11 cellular contexts compared by ENCODE assay signal in genomic region chr1:108719654-108720435, GRCh38. TPM values are rescaled to one million over a fixed set of nuclear protein-coding genes. Genes with fewer than 3 reads are reported as not detected.
DNase-seq lines count a peak whose midpoint lies in the region; ATAC-seq and TF ChIP-seq lines count a peak whose summit lies in the region.
"Had no signal": no experiment of that assay in that cellular context is flagged by ENCODE, and none has a peak within 500 bp of the region (broad histone marks: within the 10 kb centered on the region; RNA-seq: fewer than 3 reads in every experiment).

No MANE protein-coding gene starts in this region.

- H3K4me3 Mint-ChIP-seq in GM23338: no peak overlapping the region
- no peak overlapping the region for H3K4me3 Mint-ChIP-seq in activated CD8-positive, alpha-beta memory T cell treated with anti-CD3 and anti-CD28 coated beads, Interleukin-2, amount 10 ng/mL, durations not matched to agents 7 days and 5 days
- H3K4me3 Mint-ChIP-seq: neural crest cell had no signal

- H3K4me1 ChIP-seq in GM23338 (ENCODE audit: insufficient read depth) (peaks cover 13% of the 10 kb centered on the region), Panc1 (ENCODE audit: control insufficient read depth, insufficient read depth, low read length) (no peaks in the 10 kb centered on the region)

- intact Hi-C loops in Panc1 (cut with micrococcal nuclease; ENCODE audit: unreplicated experiment): no loop called here

- H3K9me3 Mint-ChIP-seq in GM23338: no peaks in the 10 kb centered on the region
- H3K9me3 Mint-ChIP-seq in activated CD8-positive, alpha-beta memory T cell treated with anti-CD3 and anti-CD28 coated beads, Interleukin-2, amount 10 ng/mL, durations not matched to agents 7 days and 5 days (ENCODE audit: low read depth): no peaks in the 10 kb centered on the region
- H3K9me3 Mint-ChIP-seq: neural crest cell had no signal

- no peaks in the 10 kb centered on the region for H4K20me1 ChIP-seq in GM23338 (replicated peaks; ENCODE audit: insufficient read depth)

- peak overlapping the region; percentile 93; the same call in 1 of the 2 replicates for H2AFZ ChIP-seq in GM23338

- no TSS peak for BruUV-seq in Panc1 (replicated peaks; lab: Mats Ljungman, UMichigan)

- H3F3A ChIP-seq in GM23338 (replicated peaks; ENCODE audit: low read depth): no peaks in the 10 kb centered on the region

- H3K4me2 ChIP-seq in GM23338: 0 out of 2 replicates have a peak overlapping the region, but pooled peaks have one; percentile 14

- ATAC-seq in GM23338 (no peak), Panc1 (peak; percentile 90)
- no peak for ATAC-seq in activated CD8-positive, alpha-beta memory T cell treated with anti-CD3 and anti-CD28 coated beads, Interleukin-2, amount 10 ng/mL, durations not matched to agents 7 days and 5 days

- peaks cover 34% of the 10 kb centered on the region for H3K4me1 Mint-ChIP-seq in GM23338
- H3K4me1 Mint-ChIP-seq in activated CD8-positive, alpha-beta memory T cell treated with anti-CD3 and anti-CD28 coated beads, Interleukin-2, amount 10 ng/mL, durations not matched to agents 7 days and 5 days: peaks cover 4% of the 10 kb centered on the region

- peaks cover 3% of the 10 kb centered on the region for H3K27me3 Mint-ChIP-seq in GM23338 (ENCODE audit: insufficient read depth, low read depth, poor library complexity)
- peaks cover 10% of the 10 kb centered on the region for H3K27me3 Mint-ChIP-seq in activated CD8-positive, alpha-beta memory T cell treated with anti-CD3 and anti-CD28 coated beads, Interleukin-2, amount 10 ng/mL, durations not matched to agents 7 days and 5 days

- H3K27me3 ChIP-seq in GM23338 (ENCODE audit: insufficient read depth) (no peaks in the 10 kb centered on the region), Panc1 (ENCODE audit: control insufficient read depth, insufficient read depth, low read length) (no peaks in the 10 kb centered on the region)

- in situ Hi-C loops in Panc1 (cut with HindIII; ENCODE audit: low pct_unique_long_range_greater_than_20kb, low sequenced_read_pairs): no loop called here

- H3K9me3 ChIP-seq in Panc1 (ENCODE audit: control insufficient read depth, insufficient read depth, low read depth, low read length): no peaks in the 10 kb centered on the region

- H3K36me3 ChIP-seq in GM23338 (ENCODE audit: insufficient read depth) (no peaks in the 10 kb centered on the region), Panc1 (ENCODE audit: control insufficient read depth, insufficient read depth, low read length) (no peaks in the 10 kb centered on the region)

- no peak for TF ChIP-seq CTCF in GM23338 (conservative IDR thresholded peaks at IDR 0.05; ENCODE audit: low read depth in 2 of 2)
- no peak for TF ChIP-seq CTCF in Panc1 (IDR thresholded peaks at IDR 0.05)
- TF ChIP-seq CTCF in epithelial cell of esophagus (IDR thresholded peaks at IDR 0.05; ENCODE audit: insufficient read depth, low read depth, low read length, missing control alignments): no peak
- TF ChIP-seq CTCF in retinal pigment epithelial cell (conservative IDR thresholded peaks at IDR 0.05; ENCODE audit: low read depth, low read length): no peak

- no peak overlapping the region; the same call in 1 of the 2 replicates for H3K27ac Mint-ChIP-seq in GM23338
- no peak overlapping the region for H3K27ac Mint-ChIP-seq in activated CD8-positive, alpha-beta memory T cell treated with anti-CD3 and anti-CD28 coated beads, Interleukin-2, amount 10 ng/mL, durations not matched to agents 7 days and 5 days

- H3K79me2 ChIP-seq in GM23338 (replicated peaks; ENCODE audit: insufficient read depth): no peaks in the 10 kb centered on the region

- POLR2A ChIA-PET in Panc1 (lab: Charles Lee): interaction anchor here (0.9 kb wide), 1 partner anchor 28 kb away, joined by 3 read pairs; the partner anchor contains the start of gene PRPF38B

- peaks cover 13% of the 10 kb centered on the region for H3K9me2 ChIP-seq in GM23338 (ENCODE audit: insufficient read depth)

- DNase-seq in GM23338 (ENCODE audit: low spot score) (no peak), Panc1 (ENCODE audit: low read depth, low spot score) (peak; percentile 62), epithelial cell of esophagus (ENCODE audit: low read depth) (peak; percentile 90), retinal pigment epithelial cell (ENCODE audit: low read depth) (peak; percentile 12), NCI-H1105 treated with DMSO at 0.1 percent for 48 hours (lab: John Stamatoyannopoulos, UW) (no peak)
- no peak for DNase-seq in activated CD8-positive, alpha-beta memory T cell treated with anti-CD3 and anti-CD28 coated beads, Interleukin-2, amount 10 ng/mL, durations not matched to agents 7 days and 5 days
- no peak for DNase-seq in activated CD4-positive, alpha-beta T cell treated with anti-CD3 and anti-CD28 coated beads for 4 hours
- DNase-seq: activated CD4-positive, alpha-beta T cell treated with anti-CD3 and anti-CD28 coated beads, Interleukin-2, amount 50 U/mL, for 4 hours; effector CD8-positive, alpha-beta T cell; NCI-H446 had no signal

- CTCF ChIA-PET in Panc1 (lab: Charles Lee): interaction anchor here (0.7 kb wide), 1 partner anchor 214 kb away, joined by 3 read pairs; no protein-coding TSS in a partner anchor
- CTCF ChIA-PET in activated CD8-positive, alpha-beta memory T cell treated with anti-CD3 and anti-CD28 coated beads, Interleukin-2, amount 10 ng/mL, durations not matched to agents 7 days and 5 days (lab: Charles Lee): no interaction called here

- no peaks in the 10 kb centered on the region for H3K36me3 Mint-ChIP-seq in GM23338 (ENCODE audit: low read depth)
- H3K36me3 Mint-ChIP-seq in activated CD8-positive, alpha-beta memory T cell treated with anti-CD3 and anti-CD28 coated beads, Interleukin-2, amount 10 ng/mL, durations not matched to agents 7 days and 5 days: no peaks in the 10 kb centered on the region

- H3K27ac ChIP-seq in GM23338 (ENCODE audit: low read depth) (no peak overlapping the region), Panc1 (ENCODE audit: low read length) (no peak overlapping the region)

- H3K4me3 ChIP-seq in GM23338: no peak overlapping the region
- no peak overlapping the region for H3K4me3 ChIP-seq in Panc1 (ENCODE audit: low read depth in 2 of 2, low read length in 2 of 2)
- H3K4me3 ChIP-seq in epithelial cell of esophagus (ENCODE audit: low read length): no peak overlapping the region
- no peak overlapping the region for H3K4me3 ChIP-seq in retinal pigment epithelial cell (ENCODE audit: low read length)

TF ChIP-seq in GM23338, 12 proteins besides CTCF, POLR2A, EP300 and RAD21 (continues in another document):
- no peak for TF ChIP-seq ETS1 (IDR thresholded peaks at IDR 0.05)
- TF ChIP-seq ZNF331 (CRISPR knock-in tag; IDR thresholded peaks at IDR 0.05; ENCODE audit: low read depth): no peak
- no peak for TF ChIP-seq POLR2AphosphoS5 (IDR thresholded peaks at IDR 0.05; ENCODE audit: low read depth)
- TF ChIP-seq JUNB (IDR thresholded peaks at IDR 0.05; ENCODE audit: unreplicated experiment): no peak
- TF ChIP-seq EZH2 (IDR thresholded peaks at IDR 0.05; ENCODE audit: low read depth, unreplicated experiment): no peak

RNA-seq across cellular contexts. Expression of gene FNDC7, which starts 7.1 kb away (rescaled TPM):
- 0.28 TPM in 1 of 2 replicates, not detected in the other for total RNA-seq in GM23338 (2014; rRNA removed; shearing (Covaris generic))
- polyA plus RNA-seq in GM23338 (2016; fragmentation: Nextera tagmentation; extraction: Ambion mirVana): 0.06 TPM in 1 of 2 replicates, not detected in the other
- total RNA-seq in Panc1 (2021; ENCODE audit: unreplicated experiment): 0.05 TPM
- polyA plus RNA-seq in Panc1 (2012; ENCODE audit: insufficient read length): not detected
- not detected for total RNA-seq in activated CD8-positive, alpha-beta memory T cell treated with anti-CD3 and anti-CD28 coated beads, Interleukin-2, amount 10 ng/mL, durations not matched to agents 7 days and 5 days
- total RNA-seq: neural crest cell had no signal

RNA-seq across cellular contexts. Expression of gene STXBP3, which starts 26.6 kb away (rescaled TPM):
- total RNA-seq in GM23338 (2014; rRNA removed; shearing (Covaris generic)): 34.0 and 37.4 TPM in 2 replicates
- polyA plus RNA-seq in GM23338 (2016; fragmentation: Nextera tagmentation; extraction: Ambion mirVana): 24.5 and 28.5 TPM in 2 replicates
- total RNA-seq in Panc1 (2021; ENCODE audit: unreplicated experiment): 27.7 TPM
- 22.3 TPM for polyA plus RNA-seq in Panc1 (2012; ENCODE audit: insufficient read length)
- total RNA-seq in activated CD8-positive, alpha-beta memory T cell treated with anti-CD3 and anti-CD28 coated beads, Interleukin-2, amount 10 ng/mL, durations not matched to agents 7 days and 5 days: 10 to 100 TPM; 46.3 to 48.1 TPM

RNA-seq across cellular contexts. Expression of gene PRPF38B, which starts 27.7 kb away (rescaled TPM):
- total RNA-seq in GM23338 (2014; rRNA removed; shearing (Covaris generic)): 32.3 and 40.5 TPM in 2 replicates
- polyA plus RNA-seq in GM23338 (2016; fragmentation: Nextera tagmentation; extraction: Ambion mirVana): 74.2 and 86.4 TPM in 2 replicates
- total RNA-seq in Panc1 (2021; ENCODE audit: unreplicated experiment): 31.7 TPM
- 23.8 TPM for polyA plus RNA-seq in Panc1 (2012; ENCODE audit: insufficient read length)
- total RNA-seq in activated CD8-positive, alpha-beta memory T cell treated with anti-CD3 and anti-CD28 coated beads, Interleukin-2, amount 10 ng/mL, durations not matched to agents 7 days and 5 days: 10 to 100 TPM; 61.4 to 81.5 TPM

RNA-seq across cellular contexts. Expression of gene HENMT1, which starts 59.0 kb away (rescaled TPM):
- 7.0 and 9.7 TPM in 2 replicates for total RNA-seq in GM23338 (2014; rRNA removed; shearing (Covaris generic))
- 4.2 and 4.7 TPM in 2 replicates for polyA plus RNA-seq in GM23338 (2016; fragmentation: Nextera tagmentation; extraction: Ambion mirVana)
- 23.0 TPM for total RNA-seq in Panc1 (2021; ENCODE audit: unreplicated experiment)
- 13.6 TPM for polyA plus RNA-seq in Panc1 (2012; ENCODE audit: insufficient read length)
- 10 to 100 TPM; 34.1 to 36.0 TPM for total RNA-seq in activated CD8-positive, alpha-beta memory T cell treated with anti-CD3 and anti-CD28 coated beads, Interleukin-2, amount 10 ng/mL, durations not matched to agents 7 days and 5 days

Comparison
In these comparisons a context has a peak if more than half of its experiments do, and no peak if none do; other contexts are left out.
1. DNase-seq: peak in Panc1 (single experiment), epithelial cell of esophagus (single experiment) and retinal pigment epithelial cell (single experiment); none in GM23338 (single experiment), activated CD8-positive, alpha-beta memory T cell treated with anti-CD3 and anti-CD28 coated beads, Interleukin-2, amount 10 ng/mL, durations not matched to agents 7 days and 5 days (single experiment), NCI-H1105 treated with DMSO at 0.1 percent for 48 hours (single experiment) and activated CD4-positive, alpha-beta T cell treated with anti-CD3 and anti-CD28 coated beads for 4 hours (0 of 2).